ENCODE assay signal across 8 cellular contexts in the genomic region with DNA sequence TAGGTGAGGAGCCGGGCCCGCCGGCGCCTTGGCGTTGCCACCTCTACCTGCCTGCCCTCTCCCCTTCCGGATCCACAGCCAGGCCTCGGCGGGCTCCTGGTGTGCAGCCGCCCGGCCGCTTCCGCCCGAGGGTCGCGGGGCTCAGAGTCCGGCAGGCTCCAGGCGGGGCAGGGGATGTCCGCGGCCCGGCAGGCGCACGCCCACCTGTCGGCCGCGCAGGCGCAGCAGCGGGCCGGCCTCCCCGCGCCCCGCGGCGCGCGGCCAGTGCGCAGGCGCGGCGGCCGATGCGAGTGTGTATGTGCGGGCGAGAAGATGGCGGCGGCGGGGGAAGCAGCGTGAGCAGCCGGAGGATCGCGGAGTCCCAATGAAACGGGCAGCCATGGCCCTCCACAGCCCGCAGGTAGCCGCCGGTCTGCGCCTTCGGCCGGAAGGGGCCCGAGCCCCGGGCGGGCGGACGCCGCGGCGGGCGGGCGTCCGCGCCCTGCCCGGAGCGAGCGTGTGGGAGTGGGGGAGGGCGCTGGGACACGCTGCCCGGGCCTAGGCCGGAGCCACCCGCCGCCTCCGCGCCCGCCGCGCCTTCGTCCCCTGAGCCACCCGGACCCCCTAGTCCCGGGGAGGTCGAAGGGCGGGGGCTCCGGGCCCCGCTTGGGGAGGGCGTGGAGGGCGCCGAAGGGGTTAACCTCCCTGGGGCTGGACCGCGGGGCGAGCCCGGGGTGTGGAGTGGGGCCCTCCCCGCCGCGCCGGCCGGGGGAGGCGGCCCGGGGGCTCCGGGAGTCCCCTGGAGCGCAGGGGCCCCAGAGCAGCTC. TPM values are rescaled to one million over a fixed set of nuclear protein-coding genes. Genes with fewer than 3 reads are reported as not detected.
A peak's percentile ranks its signal among the peaks of the same experiment; 100 is the strongest.
DNase-seq lines count a peak whose midpoint lies in the region; ATAC-seq and TF ChIP-seq lines count a peak whose summit lies in the region.

Gene USP10, plus strand, starts transcription at position 289 of the 806 bp plus-strand sequence. Its CDS starts 91 bp downstream, at position 380.

- H3K9ac ChIP-seq in OCI-LY3 (ENCODE audit: low read length) (peak within 1 kb of the TSS; percentile 85), mucosa of rectum (ENCODE audit: low read depth in 1 of 2, low read length in 2 of 2) (peak within 1 kb of the TSS; percentile 72 to 83)

- peak; percentile 54 for TF ChIP-seq POLR2A in erythroblast (IDR thresholded peaks at IDR 0.05; ENCODE audit: low read length)

- peaks cover 58% of the 10 kb centered on the region for H3K79me2 ChIP-seq in OCI-LY3 (ENCODE audit: low read length)

- peak; percentile 90 for DNase-seq in COLO668 (lab: John Stamatoyannopoulos, UW; ENCODE audit: unreplicated experiment)
- peak; percentile 75 for DNase-seq in HT-29 (ENCODE audit: low spot score)
- DNase-seq in activated T-cell treated with anti-CD3 and anti-CD28 coated beads for 24 hours (ENCODE audit: low read depth), result peak; percentile 77
- peak; percentile 88 to 94 for DNase-seq in erythroblast (lab: John Stamatoyannopoulos, UW)
- peak; percentile 48 to 59 for DNase-seq in stimulated activated CD8-positive, alpha-beta memory T cell treated with anti-CD3 and anti-CD28 coated beads, Interleukin-4, amount 100 ng/mL, for 4 hours (ENCODE audit: low read depth in 2 of 2, low spot score in 1 of 2)

- no peak for TF ChIP-seq CTCF in OCI-LY3 (IDR thresholded peaks at IDR 0.05; ENCODE audit: low read depth, low read length)

- peak within 1 kb of the TSS; percentile 94 for H3K4me3 ChIP-seq in OCI-LY3 (ENCODE audit: low read length)
- H3K4me3 ChIP-seq in mucosa of rectum (ENCODE audit: low read length in 2 of 2), result peak within 1 kb of the TSS; percentile 83 to 94

- H2AFZ ChIP-seq in OCI-LY3 (ENCODE audit: low read depth, low read length), result peak within 1 kb of the TSS; percentile 78; the same call in 1 of the 2 replicates

- peak; percentile 82 for ATAC-seq in GM19463 (IDR thresholded peaks at IDR 0.05; ENCODE audit: unreplicated experiment)

- peaks cover 45% of the 10 kb centered on the region for H4K20me1 ChIP-seq in OCI-LY3 (ENCODE audit: insufficient read depth, low read length)

- peak within 1 kb of the TSS; percentile 67 for H3K27ac ChIP-seq in OCI-LY3 (ENCODE audit: low read length)
- H3K27ac ChIP-seq in mucosa of rectum (ENCODE audit: low read depth in 2 of 2, low read length in 2 of 2), result peak within 1 kb of the TSS; percentile 47 to 80

- H3K27me3 ChIP-seq in OCI-LY3 (ENCODE audit: low read depth, low read length) (no peaks in the 10 kb centered on the region), mucosa of rectum (ENCODE audit: control insufficient read depth in 2 of 2, insufficient read depth in 2 of 2, low read length in 2 of 2) (no peaks in the 10 kb centered on the region)

- H3K9me3 ChIP-seq in OCI-LY3 (ENCODE audit: insufficient read depth, low read length) (no peaks in the 10 kb centered on the region), mucosa of rectum (ENCODE audit: control insufficient read depth in 2 of 2, low read length in 2 of 2) (no peaks in the 10 kb centered on the region)

- peaks cover 8% of the 10 kb centered on the region for H3K36me3 ChIP-seq in OCI-LY3 (replicated peaks; ENCODE audit: low read depth, low read length)
- no peaks in the 10 kb centered on the region for H3K36me3 ChIP-seq in mucosa of rectum (ENCODE audit: control insufficient read depth in 2 of 2, insufficient read depth in 2 of 2, low read length in 2 of 2)

- H3K4me2 ChIP-seq in OCI-LY3 (ENCODE audit: low read length), result peak within 1 kb of the TSS; percentile 87

- H3K4me1 ChIP-seq in OCI-LY3 (ENCODE audit: low read length) (peaks cover 15% of the 10 kb centered on the region), mucosa of rectum (ENCODE audit: control insufficient read depth in 2 of 2, insufficient read depth in 2 of 2, low read length in 2 of 2) (peaks cover 5 to 7% of the 10 kb centered on the region in 2 donors)

RNA-seq across cellular contexts. Expression of gene USP10, which starts in this region (rescaled TPM):
- total RNA-seq in HT-29 (2014; rRNA removed; shearing (Covaris generic)), result 53.9 and 58.2 TPM in 2 replicates

Comparison
In these comparisons a context has a peak if more than half of its experiments do, and no peak if none do; other contexts are left out.
1. Peak in every context shown above with its lines: DNase-seq, ATAC-seq, H3K4me3 ChIP-seq and H3K27ac ChIP-seq.